ENCODE assay signal across 10 cellular contexts in genomic region chr9:89815903-89816573, GRCh38.
A peak's percentile ranks its signal among the peaks of the same experiment; 100 is the strongest.
DNase-seq lines count a peak whose midpoint lies in the region; ATAC-seq and TF ChIP-seq lines count a peak whose summit lies in the region.
"Had no signal": no experiment of that assay in that cellular context is flagged by ENCODE, and none has a peak within 500 bp of the region (broad histone marks: within the 10 kb centered on the region; RNA-seq: fewer than 3 reads in every experiment).

No MANE protein-coding gene starts in this region.

- peaks cover 34% of the 10 kb centered on the region for H3K4me1 Mint-ChIP-seq in stimulated activated naive CD8-positive, alpha-beta T cell treated with anti-CD3 and anti-CD28 coated beads, Interleukin-15, amount 100 ng/mL, for 72 hours
- H3K4me1 Mint-ChIP-seq in dendritic cell treated with granulocyte-macrophage colony-stimulating factor and Interleukin-4, amounts not matched to agents 40 ng/mL and 50 ng/mL, for 4 days (ENCODE audit: low read depth), result peaks cover 55% of the 10 kb centered on the region
- peaks cover 49% of the 10 kb centered on the region for H3K4me1 Mint-ChIP-seq in mesothelial cell of epicardium

- intact Hi-C loops in dendritic cell treated with granulocyte-macrophage colony-stimulating factor and Interleukin-4, amounts not matched to agents 40 ng/mL and 50 ng/mL, for 4 days (cut with micrococcal nuclease), result loop anchor here (10.0 kb wide), 1 partner anchor 151 kb away; no protein-coding TSS in a partner anchor

- H3K36me3 ChIP-seq in hepatocyte (replicated peaks; ENCODE audit: insufficient read depth, low read depth), result no peaks in the 10 kb centered on the region

- peaks cover 17% of the 10 kb centered on the region for H3K4me1 ChIP-seq in hepatocyte (ENCODE audit: insufficient read depth)

- WGBS in hepatocyte (ENCODE audit: low lambda C conversion rate, missing lambda C conversion rate), result 95% methylated on average over 10 of the region's 10 CpGs

- no peaks in the 10 kb centered on the region for H3K9me3 Mint-ChIP-seq in stimulated activated naive CD8-positive, alpha-beta T cell treated with anti-CD3 and anti-CD28 coated beads, Interleukin-15, amount 100 ng/mL, for 72 hours
- H3K9me3 Mint-ChIP-seq in dendritic cell treated with granulocyte-macrophage colony-stimulating factor and Interleukin-4, amounts not matched to agents 40 ng/mL and 50 ng/mL, for 4 days, result no peaks in the 10 kb centered on the region
- no peaks in the 10 kb centered on the region for H3K9me3 Mint-ChIP-seq in mesothelial cell of epicardium

- peaks cover 28% of the 10 kb centered on the region for H3K27me3 Mint-ChIP-seq in stimulated activated naive CD8-positive, alpha-beta T cell treated with anti-CD3 and anti-CD28 coated beads, Interleukin-15, amount 100 ng/mL, for 72 hours
- H3K27me3 Mint-ChIP-seq in dendritic cell treated with granulocyte-macrophage colony-stimulating factor and Interleukin-4, amounts not matched to agents 40 ng/mL and 50 ng/mL, for 4 days, result peaks cover 48% of the 10 kb centered on the region
- H3K27me3 Mint-ChIP-seq in mesothelial cell of epicardium (ENCODE audit: low read depth), result peaks cover 1% of the 10 kb centered on the region

- no peak overlapping the region for H3K4me3 Mint-ChIP-seq in stimulated activated naive CD8-positive, alpha-beta T cell treated with anti-CD3 and anti-CD28 coated beads, Interleukin-15, amount 100 ng/mL, for 72 hours
- H3K4me3 Mint-ChIP-seq in dendritic cell treated with granulocyte-macrophage colony-stimulating factor and Interleukin-4, amounts not matched to agents 40 ng/mL and 50 ng/mL, for 4 days, result peak overlapping the region; percentile 28
- H3K4me3 Mint-ChIP-seq in mesothelial cell of epicardium, result no peak overlapping the region

- no peak overlapping the region for H3K27ac ChIP-seq in hepatocyte

- H3K27me3 ChIP-seq in hepatocyte, result no peaks in the 10 kb centered on the region

- H3K4me2 ChIP-seq in hepatocyte, result no peak overlapping the region

- H3K9me3 ChIP-seq in hepatocyte (ENCODE audit: low read depth), result no peaks in the 10 kb centered on the region

- H3K27ac Mint-ChIP-seq in stimulated activated naive CD8-positive, alpha-beta T cell treated with anti-CD3 and anti-CD28 coated beads, Interleukin-15, amount 100 ng/mL, for 72 hours, result no peak overlapping the region
- H3K27ac Mint-ChIP-seq in dendritic cell treated with granulocyte-macrophage colony-stimulating factor and Interleukin-4, amounts not matched to agents 40 ng/mL and 50 ng/mL, for 4 days, result peak overlapping the region; percentile 86
- no peak overlapping the region for H3K27ac Mint-ChIP-seq in mesothelial cell of epicardium

- peak; percentile 37 for ATAC-seq in stimulated activated naive CD8-positive, alpha-beta T cell treated with anti-CD3 and anti-CD28 coated beads, Interleukin-15, Interleukin-2, amounts not matched to agents 100 U/mL and 50 U/mL, for 24 hours
- ATAC-seq in stimulated activated naive CD8-positive, alpha-beta T cell treated with anti-CD3 and anti-CD28 coated beads, Interleukin-15, amount 100 ng/mL, for 72 hours, result no peak
- ATAC-seq in HG02981 (IDR thresholded peaks at IDR 0.05; ENCODE audit: unreplicated experiment), result peak; percentile 88

- no peak overlapping the region for H3K4me3 ChIP-seq in hepatocyte

- peak; percentile 25 for DNase-seq in stimulated activated naive CD8-positive, alpha-beta T cell treated with anti-CD3 and anti-CD28 coated beads, Interleukin-15, Interleukin-2, amounts not matched to agents 100 U/mL and 50 U/mL, for 24 hours
- no peak for DNase-seq in stimulated activated naive CD8-positive, alpha-beta T cell treated with anti-CD3 and anti-CD28 coated beads, Interleukin-15, amount 100 ng/mL, for 72 hours
- no peak for DNase-seq in mesothelial cell of epicardium (ENCODE audit: low spot score in 2 of 2, unreplicated experiment in 2 of 2)
- no peak for DNase-seq in stimulated activated naive CD4-positive, alpha-beta T cell (lab: John Stamatoyannopoulos, UW)
- no peak for DNase-seq in NK-92 treated with Interleukin-12 subunit alpha and Interleukin-12 subunit beta, amount 100 ng/mL, for 24 hours (lab: John Stamatoyannopoulos, UW)
- DNase-seq in hepatocyte (ENCODE audit: low spot score), result no peak
- DNase-seq: cerebellar nuclear complex, KBM-7 had no signal

- no peaks in the 10 kb centered on the region for H3K36me3 Mint-ChIP-seq in dendritic cell treated with granulocyte-macrophage colony-stimulating factor and Interleukin-4, amounts not matched to agents 40 ng/mL and 50 ng/mL, for 4 days (ENCODE audit: low read depth)
- H3K36me3 Mint-ChIP-seq in mesothelial cell of epicardium, result no peaks in the 10 kb centered on the region

- no peaks in the 10 kb centered on the region for H4K20me1 ChIP-seq in hepatocyte (ENCODE audit: insufficient read depth, poor library complexity, severe bottlenecking)

- no peaks in the 10 kb centered on the region for H3K9me2 ChIP-seq in hepatocyte (replicated peaks; ENCODE audit: insufficient read depth)

- H2AFZ ChIP-seq in hepatocyte, result no peak overlapping the region

- no peaks in the 10 kb centered on the region for H3K79me2 ChIP-seq in hepatocyte

- TF ChIP-seq CTCF in mesothelial cell of epicardium (IDR thresholded peaks at IDR 0.05; ENCODE audit: unreplicated experiment) (no peak), hepatocyte (IDR thresholded peaks at IDR 0.05; ENCODE audit: poor library complexity) (no peak)
